ENCODE assay signal across 23 cellular contexts in the genomic region with DNA sequence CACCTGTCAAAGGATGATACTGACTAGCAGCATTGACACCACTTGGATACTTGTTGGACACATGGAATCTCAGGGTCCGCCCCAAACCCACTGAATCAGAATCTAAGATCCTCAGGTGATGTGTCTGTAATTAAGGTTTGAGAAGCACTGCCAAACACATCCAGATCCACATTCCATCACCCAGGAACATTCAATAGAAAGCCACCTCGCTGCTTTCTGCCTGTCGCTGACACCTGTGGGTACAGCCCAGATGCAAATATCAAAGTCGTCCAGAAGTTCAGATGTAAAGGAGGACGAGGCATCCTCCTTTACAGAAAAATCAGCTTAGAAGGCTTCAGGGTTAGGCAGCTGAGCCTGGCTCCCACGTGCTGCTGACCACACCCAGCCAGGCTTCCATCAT.
"Had no signal": no experiment of that assay in that cellular context is flagged by ENCODE, and none has a peak within 500 bp of the region (broad histone marks: within the 10 kb centered on the region; RNA-seq: fewer than 3 reads in every experiment).

No MANE protein-coding gene starts in this region.

- H3K4me1 ChIP-seq: colonic mucosa, foreskin keratinocyte had no signal

- H3K27ac ChIP-seq: colonic mucosa, dorsolateral prefrontal cortex, epithelial cell of prostate, esophagus muscularis mucosa, esophagus squamous epithelium, foreskin keratinocyte, gastrocnemius medialis, gastroesophageal sphincter, heart left ventricle, heart right ventricle had no signal

- H3K36me3 ChIP-seq: colonic mucosa, gastrocnemius medialis, heart right ventricle had no signal

- H3K9me3 ChIP-seq: colonic mucosa, esophagus muscularis mucosa, esophagus squamous epithelium, gastrocnemius medialis, gastroesophageal sphincter, heart left ventricle, heart right ventricle had no signal

- DNase-seq: colonic mucosa; cortex of kidney; dermis blood vessel endothelial cell; dorsolateral prefrontal cortex; effector CD4-positive, alpha-beta T cell; effector CD8-positive, alpha-beta T cell; effector memory CD4-positive, alpha-beta T cell; effector memory CD8-positive, alpha-beta T cell; endodermal cell; erythroblast; esophagus squamous epithelium; foreskin fibroblast; foreskin keratinocyte; foreskin melanocyte; gastrocnemius medialis; glutamatergic neuron; head of caudate nucleus; heart left ventricle; heart right ventricle had no signal

- ATAC-seq: effector memory CD8-positive, alpha-beta T cell; esophagus mucosa; foreskin keratinocyte; gastrocnemius medialis; gastroesophageal sphincter; heart left ventricle; heart right ventricle had no signal

- H3K4me3 ChIP-seq: colonic mucosa, dorsolateral prefrontal cortex, esophagus muscularis mucosa, esophagus squamous epithelium, gastrocnemius medialis, gastroesophageal sphincter, heart left ventricle, heart right ventricle had no signal

- H3K4me3 Mint-ChIP-seq: effector memory CD8-positive, alpha-beta T cell; endodermal cell had no signal

- H3K9me3 Mint-ChIP-seq: effector memory CD8-positive, alpha-beta T cell; endodermal cell had no signal

- H3K27ac Mint-ChIP-seq: effector memory CD8-positive, alpha-beta T cell; endodermal cell had no signal
